Comparison of ENCODE assay signal across 34 cellular contexts in genomic region chr1:99782920-99783319, GRCh38. TPM values are rescaled to one million over a fixed set of nuclear protein-coding genes. Genes with fewer than 3 reads are reported as not detected.
A peak's percentile ranks its signal among the peaks of the same experiment; 100 is the strongest.
DNase-seq lines count a peak whose midpoint lies in the region; ATAC-seq, FAIRE-seq and TF ChIP-seq lines count a peak whose summit lies in the region.
"Had no signal": no experiment of that assay in that cellular context is flagged by ENCODE, and none has a peak within 500 bp of the region (broad histone marks: within the 10 kb centered on the region; RNA-seq: fewer than 3 reads in every experiment).

No MANE protein-coding gene starts in this region.

- intact Hi-C loops in HepG2 (cut with micrococcal nuclease; ENCODE audit: unreplicated experiment) = no loop called here
- intact Hi-C loops in right lobe of liver (cut with DNase I) = no loop called here
- intact Hi-C loops in GM12878 (cut with micrococcal nuclease; ENCODE audit: unreplicated experiment) = no loop called here
- intact Hi-C loops in K562 (cut with micrococcal nuclease) = no loop called here

- H3K27ac Mint-ChIP-seq in effector memory CD8-positive, alpha-beta T cell = no peak overlapping the region
- H3K27ac Mint-ChIP-seq: B cell; CD14-positive monocyte; CD4-positive, alpha-beta T cell; CD4-positive, CD25-positive, alpha-beta regulatory T cell; CD8-positive, alpha-beta memory T cell; CD8-positive, alpha-beta T cell had no signal

- TF ChIP-seq POLR2A in HepG2 (IDR thresholded peaks at IDR 0.05; ENCODE audit: insufficient read depth in 1 of 2, low read depth in 2 of 2, low read length in 2 of 2) (no peak), right lobe of liver (IDR thresholded peaks at IDR 0.05) (no peak), GM12878 (IDR thresholded peaks at IDR 0.05; ENCODE audit: low read depth, low read length) (no peak), K562 (conservative IDR thresholded peaks at IDR 0.05) (no peak)

- no peaks in the 10 kb centered on the region for H3K9me3 Mint-ChIP-seq in effector memory CD8-positive, alpha-beta T cell
- H3K9me3 Mint-ChIP-seq: CD14-positive monocyte; CD4-positive, alpha-beta memory T cell; CD4-positive, alpha-beta T cell; CD8-positive, alpha-beta memory T cell; CD8-positive, alpha-beta T cell had no signal

- no peaks in the 10 kb centered on the region for H4K20me1 ChIP-seq in HepG2 (ENCODE audit: insufficient read depth, low read length)
- H4K20me1 ChIP-seq in GM12878 (ENCODE audit: control insufficient read depth, insufficient read depth) = no peaks in the 10 kb centered on the region
- H4K20me1 ChIP-seq in K562 (replicated peaks; ENCODE audit: control insufficient read depth, insufficient read depth, low read length) = no peaks in the 10 kb centered on the region
- H4K20me1 ChIP-seq: BLaER1; BLaER1 treated with 17β-estradiol and CSF1 and Interleukin-3, amounts not matched to agents 10 nM and 100 nM had no signal

- TF ChIP-seq CTCF in HepG2 (CRISPR knock-in tag; IDR thresholded peaks at IDR 0.05) (no peak), right lobe of liver (IDR thresholded peaks at IDR 0.05) (no peak), GM12878 (IDR thresholded peaks at IDR 0.05 in 2 of 3, conservative IDR thresholded peaks at IDR 0.05 in 1 of 3; ENCODE audit: control insufficient read depth in 2 of 3, extremely low read depth in 1 of 3, insufficient read depth in 1 of 3, low read depth in 3 of 3, low read length in 3 of 3) (no peak), K562 (IDR thresholded peaks at IDR 0.05 in 2 of 3, conservative IDR thresholded peaks at IDR 0.05 in 1 of 3; ENCODE audit: insufficient read depth in 2 of 3, low read depth in 1 of 3, low read length in 3 of 3) (no peak)

- H3K4me3 ChIP-seq in HepG2 (replicated peaks in 1 of 3; ENCODE audit: insufficient read depth in 1 of 3, low read depth in 2 of 3, low read length in 3 of 3) = no peak overlapping the region
- H3K4me3 ChIP-seq in right lobe of liver = no peak overlapping the region
- H3K4me3 ChIP-seq in GM12878 = no peak overlapping the region
- H3K4me3 ChIP-seq in K562 = no peak overlapping the region
- H3K4me3 ChIP-seq: A549; BLaER1; BLaER1 treated with 17β-estradiol and CSF1 and Interleukin-3, amounts not matched to agents 10 nM and 100 nM had no signal

- TF ChIP-seq RAD21 in HepG2 (CRISPR knock-in tag; IDR thresholded peaks at IDR 0.05) (no peak), GM12878 (IDR thresholded peaks at IDR 0.05; ENCODE audit: insufficient read depth, low read depth, low read length) (no peak), K562 (CRISPR knock-in tag; conservative IDR thresholded peaks at IDR 0.05 in 1 of 2, IDR thresholded peaks at IDR 0.05 in 1 of 2) (no peak)

- RAD21 ChIA-PET in GM12878 (lab: Charles Lee; ENCODE audit: unreplicated experiment) = no interaction called here

- H2AFZ ChIP-seq in HepG2 (ENCODE audit: low read length) (no peak overlapping the region), GM12878 (ENCODE audit: control insufficient read depth, low read depth, low read length) (no peak overlapping the region), K562 (ENCODE audit: low read depth, low read length) (no peak overlapping the region)

- H3K4me1 ChIP-seq in HepG2 (ENCODE audit: insufficient read depth, low read length) = no peaks in the 10 kb centered on the region
- no peaks in the 10 kb centered on the region for H3K4me1 ChIP-seq in right lobe of liver
- peaks cover 45% of the 10 kb centered on the region for H3K4me1 ChIP-seq in GM12878 (ENCODE audit: control insufficient read depth, insufficient read depth, low read length)
- H3K4me1 ChIP-seq in K562 (replicated peaks in 1 of 2; ENCODE audit: control insufficient read depth in 2 of 2, insufficient read depth in 2 of 2, low read length in 2 of 2) = no peaks in the 10 kb centered on the region; a peak in 2 of 5 replicates
- H3K4me1 ChIP-seq: A549, Caco-2 had no signal

- H3K9me3 ChIP-seq in HepG2 (ENCODE audit: low read length) (no peaks in the 10 kb centered on the region), right lobe of liver (no peaks in the 10 kb centered on the region), GM12878 (replicated peaks; ENCODE audit: control insufficient read depth, insufficient read depth, low read length) (no peaks in the 10 kb centered on the region; the same call in 2 of the 3 replicates), K562 (replicated peaks; ENCODE audit: control insufficient read depth, insufficient read depth, low read depth, low read length) (no peaks in the 10 kb centered on the region)
- H3K9me3 ChIP-seq: A549; BE2C; BLaER1; BLaER1 treated with 17β-estradiol and CSF1 and Interleukin-3, amounts not matched to agents 10 nM and 100 nM; Caco-2 had no signal

- SMC1A ChIA-PET in GM12878 (lab: Charles Lee; ENCODE audit: uncharacterized antibody, unreplicated experiment) = interaction anchor here (2.8 to 7.4 kb wide), 2 partner anchors 12 to 17 kb away, joined by 10 to 54 read pairs; partner anchors contain the start of gene FRRS1

- no peak overlapping the region for H3K4me3 Mint-ChIP-seq in effector memory CD8-positive, alpha-beta T cell
- H3K4me3 Mint-ChIP-seq: B cell; CD14-positive monocyte; CD4-positive, alpha-beta memory T cell; CD4-positive, alpha-beta T cell; CD4-positive, CD25-positive, alpha-beta regulatory T cell; CD8-positive, alpha-beta memory T cell; CD8-positive, alpha-beta T cell had no signal

- no peak for ATAC-seq in HepG2
- ATAC-seq in right lobe of liver = no peak
- ATAC-seq in GM12878 = no peak
- ATAC-seq in K562 = no peak
- ATAC-seq in effector memory CD8-positive, alpha-beta T cell (replicated peaks) = no peak
- ATAC-seq: A549; CD8-positive, alpha-beta T cell had no signal

- H3K9ac ChIP-seq in HepG2 (ENCODE audit: insufficient read depth, low read depth, low read length) = no peak overlapping the region
- H3K9ac ChIP-seq in GM12878 (ENCODE audit: control insufficient read depth, insufficient read depth, low read length) = no peak overlapping the region
- no peak overlapping the region for H3K9ac ChIP-seq in K562 (ENCODE audit: insufficient read depth in 1 of 2, low read depth in 2 of 2, low read length in 2 of 2)
- H3K9ac ChIP-seq: BLaER1; BLaER1 treated with 17β-estradiol and CSF1 and Interleukin-3, amounts not matched to agents 10 nM and 100 nM had no signal

- BruUV-seq in HepG2 (replicated peaks; lab: Mats Ljungman, UMichigan) (no TSS peak), GM12878 (replicated peaks; lab: Mats Ljungman, UMichigan) (no TSS peak), K562 (replicated peaks; lab: Mats Ljungman, UMichigan) (no TSS peak)

- H3K27me3 ChIP-seq in HepG2 (ENCODE audit: control insufficient read depth in 1 of 2, insufficient read depth in 2 of 2, low read length in 2 of 2) (no peaks in the 10 kb centered on the region), right lobe of liver (no peaks in the 10 kb centered on the region), GM12878 (replicated peaks in 1 of 2; ENCODE audit: control insufficient read depth in 2 of 2, insufficient read depth in 2 of 2, low read length in 1 of 2) (no peaks in the 10 kb centered on the region), K562 (ENCODE audit: control insufficient read depth in 2 of 2, insufficient read depth in 2 of 2, low read length in 2 of 2) (no peaks in the 10 kb centered on the region)
- H3K27me3 ChIP-seq: BE2C, BLaER1 had no signal

- H3K36me3 Mint-ChIP-seq in effector memory CD8-positive, alpha-beta T cell (ENCODE audit: insufficient read depth) = no peaks in the 10 kb centered on the region
- H3K36me3 Mint-ChIP-seq: CD14-positive monocyte; CD4-positive, alpha-beta memory T cell; CD4-positive, CD25-positive, alpha-beta regulatory T cell; CD8-positive, alpha-beta T cell had no signal

- H3K27ac ChIP-seq in HepG2 (ENCODE audit: extremely low read length, insufficient read depth, low read length) (no peak overlapping the region), right lobe of liver (no peak overlapping the region), GM12878 (ENCODE audit: control insufficient read depth, insufficient read depth) (no peak overlapping the region), K562 (ENCODE audit: extremely low read depth, low read depth, low read length) (no peak overlapping the region)
- H3K27ac ChIP-seq: 22Rv1; A549; BLaER1; BLaER1 treated with 17β-estradiol and CSF1 and Interleukin-3, amounts not matched to agents 10 nM and 100 nM; C4-2B had no signal

- H3K27me3 Mint-ChIP-seq in effector memory CD8-positive, alpha-beta T cell = no peaks in the 10 kb centered on the region

- H3K79me2 ChIP-seq in HepG2 (ENCODE audit: insufficient read depth, low read length) (no peaks in the 10 kb centered on the region), GM12878 (ENCODE audit: control insufficient read depth, insufficient read depth, low read length) (no peaks in the 10 kb centered on the region), K562 (ENCODE audit: control insufficient read depth, insufficient read depth, low read length) (no peaks in the 10 kb centered on the region)

- DNase-seq in HepG2 (ENCODE audit: low spot score) (no peak), right lobe of liver (no peak), GM12878 (ENCODE audit: low read depth, low spot score) (no peak), K562 (ENCODE audit: extremely low read depth in 1 of 4, low spot score in 3 of 4) (no peak), mesenteric fat pad (ENCODE audit: low spot score) (no peak)
- DNase-seq in effector memory CD8-positive, alpha-beta T cell = no peak
- DNase-seq: 8988T; ACHN; AML-193; BE2C; C1 segment of cervical spinal cord; Caco-2; Calu3; CD4-positive, alpha-beta memory T cell; CD4-positive, alpha-beta T cell; CD4-positive, CD25-positive, alpha-beta regulatory T cell; CD8-positive, alpha-beta memory T cell; CD8-positive, alpha-beta T cell; COR-L47; DMS 273 treated with DMSO at 0.1 percent for 48 hours; DMS153; DMS53; DMS79; DMS79 treated with DMSO at 0.1 percent for 48 hours; DND-41; EL had no signal

- in situ Hi-C loops in HepG2 (cut with HindIII; ENCODE audit: extremely low pct_ligation_motif_present, low pct_unique_long_range_greater_than_20kb) = no loop called here
- in situ Hi-C loops in GM12878 (cut with MboI) = no loop called here
- in situ Hi-C loops in K562 (cut with MboI) = no loop called here

- H3K4me2 ChIP-seq in HepG2 (ENCODE audit: low read depth, low read length) (no peak overlapping the region), GM12878 (ENCODE audit: control insufficient read depth, insufficient read depth) (0 out of 2 replicates have a peak overlapping the region, but pooled peaks have one; percentile 5), K562 (ENCODE audit: insufficient read depth, low read length) (no peak overlapping the region)
- H3K4me2 ChIP-seq: A549; BLaER1 treated with 17β-estradiol and CSF1 and Interleukin-3, amounts not matched to agents 10 nM and 100 nM had no signal

- POLR2A ChIA-PET in HepG2 (lab: Yijun Ruan, JAX) (no interaction called here), GM12878 (lab: Charles Lee) (interaction anchor here (2.8 kb wide), 1 partner anchor 17 kb away, joined by 6 read pairs; the partner anchor contains the start of gene FRRS1), K562 (lab: Yijun Ruan, JAX) (no interaction called here)

- no peak for TF ChIP-seq EP300 in HepG2 (IDR thresholded peaks at IDR 0.05; ENCODE audit: low read depth in 2 of 2, low read length in 2 of 2)
- no peak for TF ChIP-seq EP300 in HepG2 (CRISPR knock-in tag; IDR thresholded peaks at IDR 0.05; ENCODE audit: borderline replicate concordance)
- TF ChIP-seq EP300 in GM12878 (IDR thresholded peaks at IDR 0.05; ENCODE audit: borderline replicate concordance in 1 of 2, control insufficient read depth in 1 of 2, low read depth in 2 of 2, low read length in 2 of 2) = no peak
- TF ChIP-seq EP300 in K562 (IDR thresholded peaks at IDR 0.05; ENCODE audit: low read length) = no peak

- CTCF ChIA-PET in HepG2 (lab: Yijun Ruan, JAX; ENCODE audit: low intra/inter-chr PET ratio, low total read pairs) = no interaction called here
- CTCF ChIA-PET in GM12878 (lab: Yijun Ruan, JAX) = interaction anchor here (3.1 kb wide), 1 partner anchor 17 kb away, joined by 16 read pairs; the partner anchor contains the start of gene FRRS1
- CTCF ChIA-PET in K562 (lab: Yijun Ruan, JAX; ENCODE audit: low intra/inter-chr PET ratio) = no interaction called here

- 34% methylated on average over 3 of the region's 3 CpGs for WGBS in HepG2 (ENCODE audit: low lambda C conversion rate)
- WGBS in right lobe of liver (ENCODE audit: insufficient coverage, low coverage, low lambda C conversion rate, missing lambda C conversion rate) = 78% methylated on average over 3 of the region's 3 CpGs
- WGBS in GM12878 (ENCODE audit: insufficient coverage, insufficient replicate concordance, low lambda C conversion rate, missing lambda C conversion rate) = 62% methylated on average over 3 of the region's 3 CpGs
- 38% methylated on average over 3 of the region's 3 CpGs for WGBS in K562 (ENCODE audit: insufficient coverage, low coverage, missing lambda C conversion rate)

- no peaks in the 10 kb centered on the region for H3K9me1 ChIP-seq in K562 (ENCODE audit: control insufficient read depth, insufficient read depth, low read length)

- FAIRE-seq in HepG2 (lab: Jason Lieb, UNC) = no peak
- no peak for FAIRE-seq in GM12878 (lab: Jason Lieb, UNC)
- FAIRE-seq in K562 (lab: Jason Lieb, UNC) = peak; percentile 19
- FAIRE-seq: A204.1, A549 had no signal

- no peaks in the 10 kb centered on the region for H3K36me3 ChIP-seq in HepG2 (replicated peaks in 1 of 2; ENCODE audit: control insufficient read depth in 1 of 2, insufficient read depth in 2 of 2, low read length in 2 of 2)
- no peaks in the 10 kb centered on the region for H3K36me3 ChIP-seq in right lobe of liver
- no peaks in the 10 kb centered on the region for H3K36me3 ChIP-seq in GM12878 (ENCODE audit: control insufficient read depth in 2 of 2, insufficient read depth in 2 of 2, low read length in 1 of 2)
- H3K36me3 ChIP-seq in K562 (ENCODE audit: control insufficient read depth, insufficient read depth, low read length) = no peaks in the 10 kb centered on the region
- H3K36me3 ChIP-seq: BE2C; BLaER1; BLaER1 treated with 17β-estradiol and CSF1 and Interleukin-3, amounts not matched to agents 10 nM and 100 nM had no signal

- H3K4me1 Mint-ChIP-seq in effector memory CD8-positive, alpha-beta T cell (ENCODE audit: low read depth in 2 of 2) = peaks cover 7% of the 10 kb centered on the region in 2 donors

RNA-seq across cellular contexts. Expression of gene FRRS1, which starts 16.5 kb away (rescaled TPM):
- total RNA-seq in HepG2 (2016; rRNA removed; fragmentation: Illumina TruSeq; extraction: Trizol) (12.0 and 23.4 TPM in 2 replicates), right lobe of liver (10 to 100 TPM; 19.6 to 44.0 (median 31.4) TPM), GM12878 (2014; rRNA removed) (12.6 and 15.1 TPM in 2 replicates), GM12878 (2014; rRNA removed; fragmentation: Illumina TruSeq; extraction: Trizol) (16.1 and 17.1 TPM in 2 replicates), GM12878 (2021) (10.4 and 10.7 TPM in 2 replicates), K562 (2014; rRNA removed) (17.8 and 21.7 TPM in 2 replicates), K562 (2014; rRNA removed; fragmentation: Illumina TruSeq; extraction: Trizol) (54.0 and 54.2 TPM in 2 replicates), K562 (2015; rRNA removed; fragmentation: Illumina TruSeq; extraction: Trizol) (41.2 and 43.3 TPM in 2 replicates), K562 (2021) (31.1 and 31.6 TPM in 2 replicates), mesenteric fat pad (6.0 TPM)
- 3.4 and 3.9 TPM in 2 replicates for total RNA-seq in HepG2 (2016; cell fraction: cytosol; rRNA removed; fragmentation: Illumina TruSeq; extraction: Trizol; ENCODE audit: low read depth)
- 13.7 and 24.0 TPM in 2 replicates for total RNA-seq in HepG2 (2016; cell fraction: insoluble cytoplasmic fraction; rRNA removed; fragmentation: Illumina TruSeq; extraction: Trizol)
- total RNA-seq in HepG2 (2016; cell fraction: membrane; rRNA removed; fragmentation: Illumina TruSeq; extraction: Trizol) = 3.8 and 5.4 TPM in 2 replicates
- 22.5 and 26.4 TPM in 2 replicates for total RNA-seq in HepG2 (2016; cell fraction: nucleus; rRNA removed; fragmentation: Illumina TruSeq; extraction: Trizol)
- polyA plus RNA-seq in HepG2 (2011; rRNA removed) (22.6 and 23.2 TPM in 2 replicates), GM12878 (2011; rRNA removed) (18.9 and 25.0 TPM in 2 replicates), GM12878 (2014; fragmentation: Illumina TruSeq; extraction: Trizol) (8.3 and 10.7 TPM in 2 replicates), GM12878 (2014; fragmentation: Nextera tagmentation; extraction: Ambion mirVana) (under 1 TPM; 0.22 to 0.55 TPM), GM12878 (2014; rRNA removed) (6.5 and 7.6 TPM in 2 replicates), GM12878 (2016; fragmentation: Nextera tagmentation; extraction: Ambion mirVana) (1 to 10 TPM in 1 of 2 experiments, under 1 TPM in 1; 0.13 to 1.1 TPM), K562 (2011; rRNA removed) (41.3 and 44.7 TPM in 2 replicates), K562 (2014; fragmentation: Illumina TruSeq; extraction: Trizol) (19.2 and 23.7 TPM in 2 replicates), K562 (2014; fragmentation: Nextera tagmentation; extraction: Ambion mirVana) (1 to 10 TPM in 1 of 2 experiments, under 1 TPM in 1; 0.87 to 1.9 TPM), K562 (2014; rRNA removed) (14.6 and 18.6 TPM in 2 replicates)
- 11.0 and 18.6 TPM in 2 replicates for polyA plus RNA-seq in HepG2 (2011; cell fraction: cytosol; rRNA removed)
- 12.6 and 15.7 TPM in 2 replicates for polyA plus RNA-seq in HepG2 (2011; cell fraction: nucleus; rRNA removed)
- 22.8 and 35.9 TPM in 2 replicates for polyA plus RNA-seq in HepG2 (2012)
- polyA plus RNA-seq in HepG2 (2016; cell fraction: cytosol; fragmentation: Illumina TruSeq; extraction: Trizol; ENCODE audit: low read depth) = 0.40 and 0.52 TPM in 2 replicates
- polyA plus RNA-seq in HepG2 (2016; cell fraction: insoluble cytoplasmic fraction; fragmentation: Illumina TruSeq; extraction: Trizol; ENCODE audit: low read depth) = 3.2 and 3.6 TPM in 2 replicates
- polyA plus RNA-seq in HepG2 (2016; cell fraction: membrane; fragmentation: Illumina TruSeq; extraction: Trizol; ENCODE audit: low read depth) = 0.48 and 2.5 TPM in 2 replicates
- 8.7 and 11.7 TPM in 2 replicates for polyA plus RNA-seq in HepG2 (2016; cell fraction: nucleus; fragmentation: Illumina TruSeq; extraction: Trizol; ENCODE audit: insufficient read depth, low read depth)
- 11.4 and 80.8 TPM in 2 replicates for polyA minus RNA-seq in HepG2 (2011; rRNA and poly(A)+ RNA removed; ENCODE audit: low replicate concordance)
- polyA minus RNA-seq in HepG2 (2011; cell fraction: cytosol; rRNA and poly(A)+ RNA removed) = 42.1 and 48.8 TPM in 2 replicates
- 48.9 and 62.4 TPM in 2 replicates for polyA minus RNA-seq in HepG2 (2011; cell fraction: nucleus; rRNA and poly(A)+ RNA removed)
- total RNA-seq in GM12878 (2013; cell fraction: nucleolus; rRNA removed) = 113 and 114 TPM in 2 replicates
- polyA plus RNA-seq in GM12878 (2011; ENCODE audit: low read depth) = 1.9 TPM
- polyA plus RNA-seq in GM12878 (2011; cell fraction: cytosol; rRNA removed) = 9.4 and 12.2 TPM in 2 replicates
- 15.1 and 15.7 TPM in 2 replicates for polyA plus RNA-seq in GM12878 (2011; cell fraction: nucleus; rRNA removed)
- 3.1 and 4.8 TPM in 2 replicates for polyA plus RNA-seq in GM12878 (2012)
- polyA minus RNA-seq in GM12878 (2011; rRNA and poly(A)+ RNA removed) = 56.5 and 65.2 TPM in 2 replicates
- 12.3 and 15.0 TPM in 2 replicates for polyA minus RNA-seq in GM12878 (2011; cell fraction: cytosol; rRNA and poly(A)+ RNA removed)
- polyA minus RNA-seq in GM12878 (2011; cell fraction: nucleus; rRNA and poly(A)+ RNA removed) = 21.4 and 23.7 TPM in 2 replicates
- total RNA-seq in K562 (2011; cell fraction: chromatin; rRNA removed; ENCODE audit: low replicate concordance) = 114 and 187 TPM in 2 replicates
- 100 and 116 TPM in 2 replicates for total RNA-seq in K562 (2011; cell fraction: nucleolus; rRNA removed)
- total RNA-seq in K562 (2011; cell fraction: nucleoplasm; rRNA removed) = 130 and 133 TPM in 2 replicates
- polyA plus RNA-seq in K562 (2011; cell fraction: cytosol; rRNA removed) = 12.5 and 26.8 TPM in 2 replicates
- 25.7 and 36.5 TPM in 2 replicates for polyA plus RNA-seq in K562 (2011; cell fraction: nucleus; rRNA removed)
- polyA plus RNA-seq in K562 (2012) = 17.5 and 23.2 TPM in 2 replicates
- polyA minus RNA-seq in K562 (2011; rRNA and poly(A)+ RNA removed) = 150 and 168 TPM in 2 replicates
- polyA minus RNA-seq in K562 (2011; cell fraction: cytosol; rRNA and poly(A)+ RNA removed) = 41.7 and 43.8 TPM in 2 replicates
- 35.1 and 70.3 TPM in 2 replicates for polyA minus RNA-seq in K562 (2011; cell fraction: nucleus; rRNA and poly(A)+ RNA removed)
- polyA plus RNA-seq: CD4-positive, alpha-beta memory T cell; CD8-positive, alpha-beta memory T cell had no signal

Comparison
In these comparisons a context has a peak if more than half of its experiments do, and no peak if none do; other contexts are left out.
1. Of the 241 proteins assayed by ChIP-seq in both HepG2 and K562: peak only in HepG2: none; only in K562: none; in both: ZKSCAN1; in neither: 240.